1 cellular context compared by ENCODE assay signal in the genomic region with DNA sequence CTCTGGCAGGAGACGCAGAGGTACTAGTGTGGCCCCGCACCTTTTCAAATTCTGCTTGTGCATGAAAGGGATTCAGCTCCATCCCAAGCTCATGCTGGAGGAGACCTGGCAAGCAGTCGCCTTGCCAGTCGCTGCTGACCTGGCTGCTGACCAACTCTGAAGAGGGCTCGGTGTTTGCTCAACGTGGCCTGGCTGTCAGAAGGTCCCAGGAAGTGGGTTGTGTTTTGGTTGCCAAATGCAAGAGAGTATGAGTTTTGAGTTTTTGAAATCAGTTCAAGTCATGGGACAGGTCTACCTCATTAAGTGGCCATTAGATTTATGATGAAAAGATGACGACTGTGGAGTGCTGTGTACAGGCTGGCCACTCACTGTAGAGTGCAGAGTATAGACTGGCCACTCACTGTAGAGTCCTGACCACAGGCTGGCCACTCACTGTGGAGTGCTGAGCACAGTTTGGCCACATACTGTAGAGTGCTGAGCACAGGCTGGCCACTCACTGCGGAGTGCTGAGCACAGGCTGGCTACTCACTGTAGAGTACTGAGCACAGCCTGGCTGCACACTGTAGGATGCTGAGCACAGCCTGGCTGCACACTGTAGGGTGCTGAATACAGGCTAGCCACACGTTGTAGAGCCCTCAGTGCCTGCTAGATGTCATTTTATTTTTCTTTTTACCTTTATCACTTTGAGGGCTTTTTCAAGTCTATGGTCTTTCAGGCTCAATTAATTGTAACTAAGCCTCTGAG.
TF ChIP-seq lines count a peak whose summit lies in the region.

No MANE protein-coding gene starts in this region.

TF ChIP-seq in IMR-90, 13 proteins besides CTCF, POLR2A, EP300 and RAD21:
- TF ChIP-seq NFE2L2 (IDR thresholded peaks at IDR 0.05; ENCODE audit: low read depth, low read length) (no peak), BHLHE40 (IDR thresholded peaks at IDR 0.05; ENCODE audit: low read depth, low read length) (no peak), RCOR1 (IDR thresholded peaks at IDR 0.05; ENCODE audit: insufficient replicate concordance, low read length) (no peak), SMC3 (IDR thresholded peaks at IDR 0.05; ENCODE audit: low read depth, low read length) (no peak), MAZ (IDR thresholded peaks at IDR 0.05; ENCODE audit: borderline replicate concordance, low read depth, low read length) (no peak), FOS (IDR thresholded peaks at IDR 0.05; ENCODE audit: low read depth, low read length) (no peak), MAFK (IDR thresholded peaks at IDR 0.05; ENCODE audit: low read depth, low read length) (no peak), MXI1 (IDR thresholded peaks at IDR 0.05; ENCODE audit: borderline replicate concordance, low read depth, low read length) (no peak), CEBPB (IDR thresholded peaks at IDR 0.05; ENCODE audit: low read depth, low read length) (no peak), CHD1 (IDR thresholded peaks at IDR 0.05; ENCODE audit: low read depth, low read length) (no peak), RFX5 (IDR thresholded peaks at IDR 0.05; ENCODE audit: low read depth, low read length) (no peak)
- TF ChIP-seq, protein P1, sequence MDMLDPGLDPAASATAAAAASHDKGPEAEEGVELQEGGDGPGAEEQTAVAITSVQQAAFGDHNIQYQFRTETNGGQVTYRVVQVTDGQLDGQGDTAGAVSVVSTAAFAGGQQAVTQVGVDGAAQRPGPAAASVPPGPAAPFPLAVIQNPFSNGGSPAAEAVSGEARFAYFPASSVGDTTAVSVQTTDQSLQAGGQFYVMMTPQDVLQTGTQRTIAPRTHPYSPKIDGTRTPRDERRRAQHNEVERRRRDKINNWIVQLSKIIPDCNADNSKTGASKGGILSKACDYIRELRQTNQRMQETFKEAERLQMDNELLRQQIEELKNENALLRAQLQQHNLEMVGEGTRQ (IDR thresholded peaks at IDR 0.05; ENCODE audit: low read depth, low read length), result no peak
- TF ChIP-seq, protein P2, sequence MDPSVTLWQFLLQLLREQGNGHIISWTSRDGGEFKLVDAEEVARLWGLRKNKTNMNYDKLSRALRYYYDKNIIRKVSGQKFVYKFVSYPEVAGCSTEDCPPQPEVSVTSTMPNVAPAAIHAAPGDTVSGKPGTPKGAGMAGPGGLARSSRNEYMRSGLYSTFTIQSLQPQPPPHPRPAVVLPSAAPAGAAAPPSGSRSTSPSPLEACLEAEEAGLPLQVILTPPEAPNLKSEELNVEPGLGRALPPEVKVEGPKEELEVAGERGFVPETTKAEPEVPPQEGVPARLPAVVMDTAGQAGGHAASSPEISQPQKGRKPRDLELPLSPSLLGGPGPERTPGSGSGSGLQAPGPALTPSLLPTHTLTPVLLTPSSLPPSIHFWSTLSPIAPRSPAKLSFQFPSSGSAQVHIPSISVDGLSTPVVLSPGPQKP (IDR thresholded peaks at IDR 0.05; ENCODE audit: borderline replicate concordance, low read depth, low read length), result no peak
